Comparison of ENCODE assay signal across 13 cellular contexts in genomic region chr11:117273550-117274289, GRCh38. TPM values are rescaled to one million over a fixed set of nuclear protein-coding genes. Genes with fewer than 3 reads are reported as not detected.
A peak's percentile ranks its signal among the peaks of the same experiment; 100 is the strongest.
DNase-seq lines count a peak whose midpoint lies in the region; ATAC-seq and TF ChIP-seq lines count a peak whose summit lies in the region.
"Had no signal": no experiment of that assay in that cellular context is flagged by ENCODE, and none has a peak within 500 bp of the region (broad histone marks: within the 10 kb centered on the region; RNA-seq: fewer than 3 reads in every experiment).

No MANE protein-coding gene starts in this region.

- no peaks in the 10 kb centered on the region for H3K27me3 ChIP-seq in CD4-positive, CD25-positive, alpha-beta regulatory T cell (ENCODE audit: control insufficient read depth, insufficient read depth, low read length)
- H3K27me3 ChIP-seq in IMR-90 (ENCODE audit: control insufficient read depth, insufficient read depth, low read length) (no peaks in the 10 kb centered on the region), breast epithelium (no peaks in the 10 kb centered on the region)
- H3K27me3 ChIP-seq: neutrophil had no signal

- 0 out of 2 replicates have a peak overlapping the region, but pooled peaks have one; percentile 51 for H3K14ac ChIP-seq in IMR-90 (replicated peaks; ENCODE audit: low read depth, low read length)

- H3K56ac ChIP-seq in IMR-90 (ENCODE audit: extremely low read depth, insufficient read depth, low read length), result peak overlapping the region; percentile 82

- dilution Hi-C loops in IMR-90 (cut with HindIII; ENCODE audit: low sequenced_read_pairs, unreplicated experiment), result no loop called here

- H3K4me2 ChIP-seq in IMR-90 (ENCODE audit: low read depth, low read length), result peak overlapping the region; percentile 63

- H4K20me1 ChIP-seq in IMR-90 (ENCODE audit: insufficient read depth, low read length), result no peaks in the 10 kb centered on the region; the same call in 1 of the 2 replicates

- no peak for TF ChIP-seq CTCF in IMR-90 (conservative IDR thresholded peaks at IDR 0.05; ENCODE audit: low read depth, low read length)
- no peak for TF ChIP-seq CTCF in breast epithelium (IDR thresholded peaks at IDR 0.05)

- DNase-seq in CD4-positive, CD25-positive, alpha-beta regulatory T cell, result no peak
- peak; percentile 92 for DNase-seq in IMR-90
- DNase-seq in amniotic epithelial cell (ENCODE audit: low read depth), result peak; percentile 89
- peak; percentile 40 for DNase-seq in iPS-NIHi7 (ENCODE audit: extremely low spot score)
- DNase-seq in HuH-7.5 (ENCODE audit: low spot score), result no peak
- DNase-seq in breast epithelium (ENCODE audit: low spot score in 2 of 2), result no peak
- DNase-seq: Calu3, immature natural killer cell, MM.1S had no signal

- peak overlapping the region; percentile 71; the same call in 1 of the 2 replicates for H3K23ac ChIP-seq in IMR-90 (ENCODE audit: low read depth, low read length)

- H3K9ac ChIP-seq in IMR-90 (ENCODE audit: low read depth, low read length), result peak overlapping the region; percentile 27

- peak overlapping the region; percentile 85 for H2BK15ac ChIP-seq in IMR-90 (ENCODE audit: low read depth, low read length)

- POLR2A ChIA-PET in IMR-90 (lab: Charles Lee; ENCODE audit: unreplicated experiment), result no interaction called here

- no peaks in the 10 kb centered on the region for H3K36me3 ChIP-seq in CD4-positive, CD25-positive, alpha-beta regulatory T cell (ENCODE audit: control insufficient read depth, insufficient read depth, low read length)
- H3K36me3 ChIP-seq in IMR-90 (ENCODE audit: control insufficient read depth, insufficient read depth, low read length), result peaks cover 4% of the 10 kb centered on the region
- H3K36me3 ChIP-seq in breast epithelium, result no peaks in the 10 kb centered on the region
- H3K36me3 ChIP-seq: thoracic aorta had no signal

- no TSS peak for BruUV-seq in IMR-90 (replicated peaks; lab: Mats Ljungman, UMichigan)

- peak overlapping the region; percentile 95 for H2BK5ac ChIP-seq in IMR-90 (ENCODE audit: low read depth, low read length, poor library complexity, severe bottlenecking)

- H4K8ac ChIP-seq in IMR-90 (ENCODE audit: low read depth in 2 of 2, low read length in 2 of 2), result peak overlapping the region; percentile 3 to 89; a peak in 3 of 4 replicates

- no peak overlapping the region for H2AK9ac ChIP-seq in IMR-90 (replicated peaks; ENCODE audit: low read depth, low read length, poor library complexity)

- peaks cover 0 to 4% (median 0%) of the 10 kb centered on the region in 7 donors for H3K9me3 Mint-ChIP-seq in CD4-positive, CD25-positive, alpha-beta regulatory T cell
- no peaks in the 10 kb centered on the region for H3K9me3 Mint-ChIP-seq in stimulated activated memory B cell treated with anti-CD40 and anti-IgM and Interleukin-4, amounts not matched to agents 10 μg/mL and 1 μg/mL and 100 μg/mL, for 72 hours
- H3K9me3 Mint-ChIP-seq: immature natural killer cell had no signal

- no peak overlapping the region for H3K27ac ChIP-seq in CD4-positive, CD25-positive, alpha-beta regulatory T cell (ENCODE audit: insufficient read depth, low read length, poor library complexity, severe bottlenecking)
- H3K27ac ChIP-seq in IMR-90 (ENCODE audit: insufficient read depth, low read length), result peak overlapping the region; percentile 91
- no peak overlapping the region for H3K27ac ChIP-seq in breast epithelium
- H3K27ac ChIP-seq: neutrophil, thoracic aorta had no signal

- ATAC-seq in CD4-positive, CD25-positive, alpha-beta regulatory T cell (ENCODE audit: low read depth in 2 of 2), result no peak
- ATAC-seq in IMR-90 (ENCODE audit: low read depth), result peak; percentile 93
- ATAC-seq in GM21390 (IDR thresholded peaks at IDR 0.05; ENCODE audit: unreplicated experiment), result no peak
- ATAC-seq in stimulated activated memory B cell treated with anti-CD40 and anti-IgM and Interleukin-4, amounts not matched to agents 10 μg/mL and 1 μg/mL and 100 μg/mL, for 72 hours, result no peak

- H3K79me1 ChIP-seq in IMR-90 (ENCODE audit: low read depth in 1 of 2, low read length in 2 of 2), result peaks cover 8 to 30% of the 10 kb centered on the region in 2 experiments; a peak in 2 of 4 replicates

- H3K9me1 ChIP-seq in IMR-90 (ENCODE audit: insufficient read depth, low read length), result no peaks in the 10 kb centered on the region

- H3K4ac ChIP-seq in IMR-90 (ENCODE audit: low read depth, low read length), result peak overlapping the region; percentile 66; the same call in 1 of the 2 replicates

- H3K4me1 Mint-ChIP-seq in CD4-positive, CD25-positive, alpha-beta regulatory T cell, result peaks cover 20 to 51% (median 38%) of the 10 kb centered on the region in 4 donors
- peaks cover 5% of the 10 kb centered on the region for H3K4me1 Mint-ChIP-seq in stimulated activated memory B cell treated with anti-CD40 and anti-IgM and Interleukin-4, amounts not matched to agents 10 μg/mL and 1 μg/mL and 100 μg/mL, for 72 hours
- H3K4me1 Mint-ChIP-seq: immature natural killer cell had no signal

- TF ChIP-seq POLR2A in IMR-90 (IDR thresholded peaks at IDR 0.05; ENCODE audit: low read depth, low read length) (no peak), breast epithelium (IDR thresholded peaks at IDR 0.05) (no peak)

- H4K91ac ChIP-seq in IMR-90 (ENCODE audit: insufficient read depth, low read depth, low read length), result peak overlapping the region; percentile 69; the same call in 1 of the 2 replicates

- in situ Hi-C loops in IMR-90 (cut with MboI; ENCODE audit: low sequenced_read_pairs), result no loop called here

- H2AK5ac ChIP-seq in IMR-90 (ENCODE audit: low read depth, low read length), result no peak overlapping the region

- peaks cover 38% of the 10 kb centered on the region for H3K36me3 Mint-ChIP-seq in CD4-positive, CD25-positive, alpha-beta regulatory T cell
- peaks cover 38% of the 10 kb centered on the region for H3K36me3 Mint-ChIP-seq in stimulated activated memory B cell treated with anti-CD40 and anti-IgM and Interleukin-4, amounts not matched to agents 10 μg/mL and 1 μg/mL and 100 μg/mL, for 72 hours

- H3K4me1 ChIP-seq in CD4-positive, CD25-positive, alpha-beta regulatory T cell (ENCODE audit: control insufficient read depth, insufficient read depth, low read length, poor library complexity, severe bottlenecking), result peaks cover 36% of the 10 kb centered on the region
- H3K4me1 ChIP-seq in IMR-90 (ENCODE audit: control insufficient read depth, insufficient read depth, low read length), result peaks cover 4% of the 10 kb centered on the region
- H3K4me1 ChIP-seq in breast epithelium, result no peaks in the 10 kb centered on the region

- H4K5ac ChIP-seq in IMR-90 (ENCODE audit: low read depth, low read length), result peak overlapping the region; percentile 45; the same call in 1 of the 2 replicates

- TF ChIP-seq RAD21 in IMR-90 (IDR thresholded peaks at IDR 0.05; ENCODE audit: low read length), result no peak

- H3K4me3 ChIP-seq in CD4-positive, CD25-positive, alpha-beta regulatory T cell (ENCODE audit: low read depth, low read length), result no peak overlapping the region
- H3K4me3 ChIP-seq in IMR-90 (ENCODE audit: insufficient read depth, low read depth, low read length), result peak overlapping the region; percentile 11; the same call in 1 of the 2 replicates
- H3K4me3 ChIP-seq in breast epithelium, result no peak overlapping the region
- H3K4me3 ChIP-seq: thoracic aorta had no signal

- peak overlapping the region; percentile 78 for H2BK20ac ChIP-seq in IMR-90 (ENCODE audit: low read depth, low read length)

- peak overlapping the region; percentile 68 for H2AFZ ChIP-seq in IMR-90 (replicated peaks; ENCODE audit: low read length, poor library complexity)

- CTCF ChIA-PET in IMR-90 (lab: Yijun Ruan, JAX), result interaction anchor here (0.8 to 1.0 kb wide), 3 partner anchors 25 to 42 kb away, joined by 3 read pairs; no protein-coding TSS in a partner anchor

- H3K27ac Mint-ChIP-seq in CD4-positive, CD25-positive, alpha-beta regulatory T cell, result peak overlapping the region; percentile 26 to 39 (median 34)
- H3K27ac Mint-ChIP-seq in stimulated activated memory B cell treated with anti-CD40 and anti-IgM and Interleukin-4, amounts not matched to agents 10 μg/mL and 1 μg/mL and 100 μg/mL, for 72 hours, result no peak overlapping the region
- H3K27ac Mint-ChIP-seq: immature natural killer cell had no signal

- peak overlapping the region; percentile 48; the same call in 1 of the 2 replicates for H3K18ac ChIP-seq in IMR-90 (ENCODE audit: low read depth, low read length)

- WGBS in IMR-90 (ENCODE audit: extremely low coverage in 2 of 2, insufficient read length in 1 of 2), 2 experiments, result 0% methylated on average over 2 of the region's 9 CpGs; no CpG with 5 or more reads in 1 of the 2 experiments

- no peaks in the 10 kb centered on the region for H3K27me3 Mint-ChIP-seq in CD4-positive, CD25-positive, alpha-beta regulatory T cell
- H3K27me3 Mint-ChIP-seq in stimulated activated memory B cell treated with anti-CD40 and anti-IgM and Interleukin-4, amounts not matched to agents 10 μg/mL and 1 μg/mL and 100 μg/mL, for 72 hours, result no peaks in the 10 kb centered on the region

- intact Hi-C loops in IMR-90 (cut with micrococcal nuclease), result no loop called here
- intact Hi-C loops in breast epithelium (cut with DNase I; ENCODE audit: low total_unique reads), result no loop called here

- no peaks in the 10 kb centered on the region for H3K9me3 ChIP-seq in CD4-positive, CD25-positive, alpha-beta regulatory T cell (ENCODE audit: control insufficient read depth in 2 of 2, low read length in 2 of 2)
- H3K9me3 ChIP-seq in IMR-90 (ENCODE audit: control insufficient read depth, insufficient read depth, low read length), result no peaks in the 10 kb centered on the region; the same call in 1 of the 2 replicates
- H3K9me3 ChIP-seq in breast epithelium, result no peaks in the 10 kb centered on the region
- H3K9me3 ChIP-seq: neutrophil, thoracic aorta had no signal

- peak overlapping the region in 2 of 4 donors; percentile 52 to 86 for H3K4me3 Mint-ChIP-seq in CD4-positive, CD25-positive, alpha-beta regulatory T cell
- H3K4me3 Mint-ChIP-seq in stimulated activated memory B cell treated with anti-CD40 and anti-IgM and Interleukin-4, amounts not matched to agents 10 μg/mL and 1 μg/mL and 100 μg/mL, for 72 hours, result no peak overlapping the region
- H3K4me3 Mint-ChIP-seq: immature natural killer cell had no signal

- peak overlapping the region; percentile 88 for H2BK120ac ChIP-seq in IMR-90 (ENCODE audit: low read depth, low read length)

RNA-seq across cellular contexts. Expression of gene BACE1-AS, which starts 17.4 kb away (rescaled TPM):
- 7.2 TPM for total RNA-seq in CD4-positive, CD25-positive, alpha-beta regulatory T cell
- 1 to 10 TPM; 1.2 to 2.8 (median 1.9) TPM for polyA plus RNA-seq in CD4-positive, CD25-positive, alpha-beta regulatory T cell
- total RNA-seq in IMR-90 (2012; rRNA removed) (2.5 and 2.7 TPM in 2 replicates), breast epithelium (1 to 10 TPM; 5.9 to 8.9 (median 6.6) TPM)
- polyA plus RNA-seq in IMR-90 (2012; rRNA removed), result 2.4 and 2.9 TPM in 2 replicates
- 0.60 and 0.93 TPM in 2 replicates for polyA plus RNA-seq in IMR-90 (2012; cell fraction: cytosol; rRNA removed)
- 3.3 and 9.6 TPM in 2 replicates for polyA plus RNA-seq in IMR-90 (2012; cell fraction: nucleus; rRNA removed; ENCODE audit: low replicate concordance)

RNA-seq across cellular contexts. Expression of gene RNF214, which starts 41.2 kb away (rescaled TPM):
- 54.6 TPM for total RNA-seq in CD4-positive, CD25-positive, alpha-beta regulatory T cell
- 10 to 100 TPM; 51.0 to 69.6 (median 55.7) TPM for polyA plus RNA-seq in CD4-positive, CD25-positive, alpha-beta regulatory T cell
- total RNA-seq in IMR-90 (2012; rRNA removed) (7.5 and 7.9 TPM in 2 replicates), breast epithelium (10 to 100 TPM; 12.3 to 13.3 (median 12.5) TPM)
- 14.8 and 16.1 TPM in 2 replicates for polyA plus RNA-seq in IMR-90 (2012; rRNA removed)
- 5.5 and 11.0 TPM in 2 replicates for polyA plus RNA-seq in IMR-90 (2012; cell fraction: cytosol; rRNA removed)
- 18.9 and 25.0 TPM in 2 replicates for polyA plus RNA-seq in IMR-90 (2012; cell fraction: nucleus; rRNA removed; ENCODE audit: low replicate concordance)

RNA-seq across cellular contexts. Expression of gene PCSK7, which starts 41.8 kb away (rescaled TPM):
- 478 TPM for total RNA-seq in CD4-positive, CD25-positive, alpha-beta regulatory T cell
- 10 to 100 TPM; 55.0 to 76.1 (median 63.4) TPM for polyA plus RNA-seq in CD4-positive, CD25-positive, alpha-beta regulatory T cell
- 35.8 and 36.7 TPM in 2 replicates for total RNA-seq in IMR-90 (2012; rRNA removed)
- 48.4 and 54.3 TPM in 2 replicates for polyA plus RNA-seq in IMR-90 (2012; rRNA removed)
- polyA plus RNA-seq in IMR-90 (2012; cell fraction: cytosol; rRNA removed), result 30.1 and 48.3 TPM in 2 replicates
- 117 and 148 TPM in 2 replicates for polyA plus RNA-seq in IMR-90 (2012; cell fraction: nucleus; rRNA removed; ENCODE audit: low replicate concordance)
- 10 to 100 TPM; 43.2 to 51.5 (median 44.2) TPM for total RNA-seq in breast epithelium

RNA-seq across cellular contexts. Expression of gene BACE1, which starts 42.3 kb away (rescaled TPM):
- 6.9 TPM for total RNA-seq in CD4-positive, CD25-positive, alpha-beta regulatory T cell
- polyA plus RNA-seq in CD4-positive, CD25-positive, alpha-beta regulatory T cell, result 1 to 10 TPM; 1.1 to 2.0 (median 1.4) TPM
- total RNA-seq in IMR-90 (2012; rRNA removed), result 27.6 and 29.2 TPM in 2 replicates
- polyA plus RNA-seq in IMR-90 (2012; rRNA removed), result 42.4 and 50.6 TPM in 2 replicates
- polyA plus RNA-seq in IMR-90 (2012; cell fraction: cytosol; rRNA removed), result 13.6 and 47.9 TPM in 2 replicates
- 50.1 and 67.0 TPM in 2 replicates for polyA plus RNA-seq in IMR-90 (2012; cell fraction: nucleus; rRNA removed; ENCODE audit: low replicate concordance)
- total RNA-seq in breast epithelium, result 10 to 100 TPM; 17.4 to 26.9 (median 17.9) TPM

RNA-seq across cellular contexts. Expression of gene CEP164, which starts 53.9 kb away (rescaled TPM):
- 73.4 TPM for total RNA-seq in CD4-positive, CD25-positive, alpha-beta regulatory T cell
- polyA plus RNA-seq in CD4-positive, CD25-positive, alpha-beta regulatory T cell, result 10 to 100 TPM; 19.7 to 30.9 (median 20.6) TPM
- total RNA-seq in IMR-90 (2012; rRNA removed), result 23.6 and 26.9 TPM in 2 replicates
- polyA plus RNA-seq in IMR-90 (2012; rRNA removed), result 20.0 and 23.3 TPM in 2 replicates
- polyA plus RNA-seq in IMR-90 (2012; cell fraction: cytosol; rRNA removed), result 13.6 and 13.7 TPM in 2 replicates
- polyA plus RNA-seq in IMR-90 (2012; cell fraction: nucleus; rRNA removed; ENCODE audit: low replicate concordance), result 90.9 and 107 TPM in 2 replicates
- total RNA-seq in breast epithelium, result 10 to 100 TPM; 14.9 to 32.6 (median 20.3) TPM

Comparison
In these comparisons a context has a peak if more than half of its experiments do, and no peak if none do; other contexts are left out.
1. DNase-seq: peak in IMR-90 (single experiment), amniotic epithelial cell (single experiment) and iPS-NIHi7 (single experiment); none in CD4-positive, CD25-positive, alpha-beta regulatory T cell (0 of 3), HuH-7.5 (single experiment) and breast epithelium (0 of 2).